Comparison of ENCODE assay signal across 14 cellular contexts in the genomic region with DNA sequence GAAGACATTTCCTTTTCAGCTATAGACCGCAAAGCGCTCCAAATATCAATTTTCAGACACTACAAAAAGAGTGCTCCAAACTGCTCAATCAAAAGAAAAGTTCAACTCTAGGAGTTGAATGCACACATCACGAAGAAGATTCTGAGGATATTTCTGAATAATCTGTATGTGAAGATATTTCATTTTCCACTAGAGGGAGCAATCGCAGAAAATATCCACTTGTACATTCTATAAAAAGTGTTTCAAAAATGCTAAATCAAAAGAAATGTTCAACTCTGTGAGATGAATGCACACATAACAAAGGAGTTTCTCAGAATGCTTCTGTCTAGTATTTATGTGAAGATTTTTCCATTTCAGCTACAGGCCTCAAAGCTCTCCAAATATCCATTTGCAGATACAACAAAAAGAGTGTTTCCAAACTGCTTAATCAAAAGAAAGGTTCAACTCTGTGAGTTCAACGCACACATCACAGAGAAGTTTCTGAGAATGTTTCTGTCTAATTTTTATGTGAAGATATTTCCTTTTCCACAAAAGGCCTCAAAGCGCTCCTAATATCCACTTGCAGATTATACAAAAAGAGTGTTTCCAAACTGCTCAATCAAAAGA.
DNase-seq lines count a peak whose midpoint lies in the region; ATAC-seq and TF ChIP-seq lines count a peak whose summit lies in the region.
"Had no signal": no experiment of that assay in that cellular context is flagged by ENCODE, and none has a peak within 500 bp of the region (broad histone marks: within the 10 kb centered on the region; RNA-seq: fewer than 3 reads in every experiment).

No MANE protein-coding gene starts in this region.

- H3K36me3 ChIP-seq in endodermal cell (ENCODE audit: control insufficient read depth, insufficient read depth, low read length) (no peaks in the 10 kb centered on the region), stomach (no peaks in the 10 kb centered on the region)

- H3K4me3 ChIP-seq in endodermal cell (ENCODE audit: low read length) (no peak overlapping the region), stomach (no peak overlapping the region)

- no peaks in the 10 kb centered on the region for H3K27me3 ChIP-seq in endodermal cell (ENCODE audit: control insufficient read depth, insufficient read depth, low read length, poor library complexity, severe bottlenecking)
- H3K27me3 ChIP-seq in stomach, result no peaks in the 10 kb centered on the region

- no peak for TF ChIP-seq EP300 in stomach (IDR thresholded peaks at IDR 0.05)

- TF ChIP-seq CTCF in 22Rv1 (IDR thresholded peaks at IDR 0.05) (peak; percentile 85), GM10248 (IDR thresholded peaks at IDR 0.05; ENCODE audit: control extremely low read depth, extremely low read depth, low read depth, missing control alignments) (peak; percentile 12), endodermal cell (conservative IDR thresholded peaks at IDR 0.05) (peak; percentile 55), stomach (IDR thresholded peaks at IDR 0.05) (no peak)

- CTCF ChIA-PET in GM10248 (lab: Yijun Ruan, JAX), result no interaction called here

- H3K27ac Mint-ChIP-seq in endodermal cell, result no peak overlapping the region
- H3K27ac Mint-ChIP-seq: activated CD4-positive, alpha-beta memory T cell treated with anti-CD3 and anti-CD28 coated beads, Interleukin-2, amount 10 ng/mL, durations not matched to agents 7 days and 5 days; T-helper 1 cell treated with Interleukin-12 subunit alpha and Interleukin-12 subunit beta and Interleukin-4 antibody, amounts not matched to agents 30 μg/mL and 1 μg/mL, for 36 hours had no signal

- H3K27ac ChIP-seq in 22Rv1, result no peak overlapping the region
- no peak overlapping the region for H3K27ac ChIP-seq in endodermal cell (ENCODE audit: low read depth, low read length)
- H3K27ac ChIP-seq in stomach, result no peak overlapping the region

- no peaks in the 10 kb centered on the region for H3K4me1 ChIP-seq in endodermal cell (ENCODE audit: control insufficient read depth, insufficient read depth, low read length)
- H3K4me1 ChIP-seq in stomach, result no peaks in the 10 kb centered on the region

- POLR2A ChIA-PET in GM10248 (lab: Yijun Ruan, JAX), result no interaction called here

- H3K36me3 Mint-ChIP-seq in endodermal cell (ENCODE audit: low read depth), result no peaks in the 10 kb centered on the region

- no peak overlapping the region for H3K9ac ChIP-seq in endodermal cell (ENCODE audit: extremely low read depth, low read length, poor library complexity, severe bottlenecking)

- no peaks in the 10 kb centered on the region for H3K27me3 Mint-ChIP-seq in endodermal cell (ENCODE audit: insufficient read depth)
- H3K27me3 Mint-ChIP-seq: activated CD4-positive, alpha-beta memory T cell treated with anti-CD3 and anti-CD28 coated beads, Interleukin-2, amount 10 ng/mL, durations not matched to agents 7 days and 5 days had no signal

- H3K9me3 Mint-ChIP-seq in endodermal cell, result peaks cover 100% of the 10 kb centered on the region
- H3K9me3 Mint-ChIP-seq: activated CD4-positive, alpha-beta memory T cell treated with anti-CD3 and anti-CD28 coated beads, Interleukin-2, amount 10 ng/mL, durations not matched to agents 7 days and 5 days; T-helper 1 cell treated with Interleukin-12 subunit alpha and Interleukin-12 subunit beta and Interleukin-4 antibody, amounts not matched to agents 30 μg/mL and 1 μg/mL, for 36 hours had no signal

- no peak for TF ChIP-seq POLR2A in stomach (IDR thresholded peaks at IDR 0.05)

- DNase-seq in GM10248 (ENCODE audit: extremely low spot score) (no peak), NCI-H460 (ENCODE audit: extremely low read depth, low read depth) (peak; percentile 5), endodermal cell (no peak), GM19240 (ENCODE audit: insufficient read length, low spot score) (no peak), NCI-H510A treated with DMSO at 0.1 percent for 48 hours (lab: John Stamatoyannopoulos, UW) (no peak), stomach (no peak)
- DNase-seq: activated CD4-positive, alpha-beta memory T cell treated with anti-CD3 and anti-CD28 coated beads, Interleukin-2, amount 10 ng/mL, durations not matched to agents 7 days and 5 days; caudate nucleus; NCI-H187; stimulated activated naive CD4-positive, alpha-beta T cell had no signal

- no peak for ATAC-seq in HG03280 (IDR thresholded peaks at IDR 0.05; ENCODE audit: unreplicated experiment)
- ATAC-seq: esophagus mucosa had no signal

- no peaks in the 10 kb centered on the region for H3K4me1 Mint-ChIP-seq in endodermal cell
- H3K4me1 Mint-ChIP-seq: activated CD4-positive, alpha-beta memory T cell treated with anti-CD3 and anti-CD28 coated beads, Interleukin-2, amount 10 ng/mL, durations not matched to agents 7 days and 5 days had no signal

- 75 to 94% methylated on average over 3 to 5 of the region's 6 CpGs for whole genome bisulfite sequencing in endodermal cell (ENCODE audit: insufficient coverage in 1 of 2, insufficient read length in 1 of 2), 2 experiments
- WGBS in stomach, 5 donors, result 60 to 71% (median 62%) methylated on average over 6 of the region's 6 CpGs

- intact Hi-C loops in stomach (cut with DNase I; ENCODE audit: low total_unique reads), result loop anchor here (10.0 kb wide), 1 partner anchor 472 kb away; no protein-coding TSS in a partner anchor

- no peak overlapping the region for H3K4me3 Mint-ChIP-seq in endodermal cell
- H3K4me3 Mint-ChIP-seq: activated CD4-positive, alpha-beta memory T cell treated with anti-CD3 and anti-CD28 coated beads, Interleukin-2, amount 10 ng/mL, durations not matched to agents 7 days and 5 days; T-helper 1 cell treated with Interleukin-12 subunit alpha and Interleukin-12 subunit beta and Interleukin-4 antibody, amounts not matched to agents 30 μg/mL and 1 μg/mL, for 36 hours had no signal

- H3K9me3 ChIP-seq in endodermal cell (ENCODE audit: control insufficient read depth, low read length) (peaks cover 81% of the 10 kb centered on the region), stomach (peaks cover 0 to 3% (median 0%) of the 10 kb centered on the region in 4 donors)

Comparison
In these comparisons a context has a peak if more than half of its experiments do, and no peak if none do; other contexts are left out.
1. CTCF ChIP-seq: peak in 22Rv1 (single experiment), GM10248 (single experiment) and endodermal cell (single experiment); none in stomach (0 of 7).